ENCODE assay signal across 1 cellular context in the genomic region with DNA sequence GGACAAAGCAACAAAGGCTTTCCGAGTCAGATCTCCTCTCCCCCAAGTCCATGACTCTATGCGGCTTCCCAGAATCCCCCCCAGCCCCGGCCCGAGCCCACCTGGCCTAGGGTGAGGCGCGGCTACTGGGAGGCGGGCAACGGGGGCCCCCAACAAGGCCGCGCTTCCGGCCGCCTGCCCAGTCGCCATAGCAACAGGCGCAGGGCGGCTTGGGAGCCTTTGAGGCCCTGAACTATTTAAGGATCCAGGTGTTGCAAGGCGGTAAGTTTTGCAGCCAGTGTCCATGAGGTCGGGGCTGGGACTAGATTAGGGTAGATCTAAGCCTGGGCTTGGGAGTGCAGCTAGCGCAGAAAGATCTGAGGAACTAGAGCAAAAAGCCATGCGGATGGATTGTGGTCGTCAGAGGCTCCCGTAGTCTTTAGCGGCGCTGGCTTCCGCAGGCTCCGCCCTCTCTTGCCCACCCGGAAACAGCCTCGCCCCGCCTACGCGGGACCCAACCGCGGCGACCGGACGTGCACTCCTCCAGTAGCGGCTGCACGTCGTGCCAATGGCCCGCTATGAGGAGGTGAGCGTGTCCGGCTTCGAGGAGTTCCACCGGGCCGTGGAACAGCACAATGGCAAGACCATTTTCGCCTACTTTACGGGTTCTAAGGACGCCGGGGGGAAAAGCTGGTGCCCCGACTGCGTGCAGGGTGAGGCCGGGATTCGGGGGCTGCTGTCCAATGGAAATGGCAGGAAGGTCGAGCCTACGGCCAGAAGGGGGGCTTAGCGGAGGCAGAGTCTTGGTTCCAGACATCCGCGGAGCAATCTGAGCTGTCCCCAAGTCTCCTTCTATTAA.
TF ChIP-seq lines count a peak whose summit lies in the region.

Gene KIAA0753, minus strand, starts transcription at position 176 of the 838 bp plus-strand sequence. CDS start 5,608 bp downstream, outside the sequence.
Gene TXNDC17, plus strand, starts transcription at position 525 of the 838 bp plus-strand sequence. Its CDS starts 23 bp downstream, at position 548.

TF ChIP-seq in HepG2, 621 proteins besides CTCF, POLR2A, EP300 and RAD21 (continues in another document):
- peak; percentile 50; the same call in 1 of the 2 replicates for TF ChIP-seq ZNF792 (CRISPR knock-in tag; IDR thresholded peaks at IDR 0.05)
- peak; percentile 99 for TF ChIP-seq KDM2A (CRISPR knock-in tag; IDR thresholded peaks at IDR 0.05; ENCODE audit: borderline replicate concordance, low read depth)
- TF ChIP-seq, protein P1, sequence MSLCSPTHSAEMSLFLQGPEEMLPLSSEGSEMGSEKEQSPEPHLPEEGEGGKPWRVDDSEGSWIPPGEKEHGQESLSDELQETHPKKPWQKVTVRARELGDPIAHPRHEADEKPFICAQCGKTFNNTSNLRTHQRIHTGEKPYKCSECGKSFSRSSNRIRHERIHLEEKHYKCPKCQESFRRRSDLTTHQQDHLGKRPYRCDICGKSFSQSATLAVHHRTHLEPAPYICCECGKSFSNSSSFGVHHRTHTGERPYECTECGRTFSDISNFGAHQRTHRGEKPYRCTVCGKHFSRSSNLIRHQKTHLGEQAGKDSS (CRISPR knock-in tag; IDR thresholded peaks at IDR 0.05; ENCODE audit: borderline replicate concordance, low read depth): peak; percentile 79; the same call in 1 of the 2 replicates
- TF ChIP-seq SRY (CRISPR knock-in tag; IDR thresholded peaks at IDR 0.05): peak; percentile 84
- TF ChIP-seq ZNF432 (CRISPR knock-in tag; IDR thresholded peaks at IDR 0.05; ENCODE audit: borderline replicate concordance): no peak
- TF ChIP-seq ZBTB34 (CRISPR knock-in tag; IDR thresholded peaks at IDR 0.05): 0 out of 2 replicates have a peak, but pooled peaks have one; percentile 54
- peak; percentile 97 for TF ChIP-seq ZFX (CRISPR knock-in tag; IDR thresholded peaks at IDR 0.05; ENCODE audit: low read depth)
- TF ChIP-seq HNRNPH1 (optimal IDR thresholded peaks at IDR 0.05; ENCODE audit: low read depth, low read length): no peak
- TF ChIP-seq, protein P2, sequence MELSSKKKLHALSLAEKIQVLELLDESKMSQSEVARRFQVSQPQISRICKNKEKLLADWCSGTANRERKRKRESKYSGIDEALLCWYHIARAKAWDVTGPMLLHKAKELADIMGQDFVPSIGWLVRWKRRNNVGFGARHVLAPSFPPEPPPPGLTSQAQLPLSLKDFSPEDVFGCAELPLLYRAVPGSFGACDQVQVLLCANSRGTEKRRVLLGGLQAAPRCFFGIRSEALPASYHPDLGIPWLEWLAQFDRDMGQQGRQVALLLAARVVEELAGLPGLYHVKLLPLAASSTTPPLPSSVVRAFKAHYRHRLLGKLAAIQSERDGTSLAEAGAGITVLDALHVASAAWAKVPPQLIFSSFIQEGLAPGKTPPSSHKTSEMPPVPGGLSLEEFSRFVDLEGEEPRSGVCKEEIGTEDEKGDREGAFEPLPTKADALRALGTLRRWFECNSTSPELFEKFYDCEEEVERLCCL (CRISPR knock-in tag; IDR thresholded peaks at IDR 0.05; ENCODE audit: borderline replicate concordance): 0 out of 2 replicates have a peak, but pooled peaks have one; percentile 82
- TF ChIP-seq ZFP82 (CRISPR knock-in tag; IDR thresholded peaks at IDR 0.05; ENCODE audit: borderline replicate concordance): no peak; the same call in 1 of the 2 replicates
- TF ChIP-seq, protein P3, sequence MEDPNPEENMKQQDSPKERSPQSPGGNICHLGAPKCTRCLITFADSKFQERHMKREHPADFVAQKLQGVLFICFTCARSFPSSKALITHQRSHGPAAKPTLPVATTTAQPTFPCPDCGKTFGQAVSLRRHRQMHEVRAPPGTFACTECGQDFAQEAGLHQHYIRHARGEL (CRISPR knock-in tag; IDR thresholded peaks at IDR 0.05): no peak
- TF ChIP-seq BORCS8-MEF2B (CRISPR knock-in tag; IDR thresholded peaks at IDR 0.05): peak; percentile 64; the same call in 1 of the 2 replicates
- no peak for TF ChIP-seq FOXK2 (IDR thresholded peaks at IDR 0.05)
- peak; percentile 76; the same call in 1 of the 2 replicates for TF ChIP-seq ZNF225 (CRISPR knock-in tag; IDR thresholded peaks at IDR 0.05)
- TF ChIP-seq ZNF550 (CRISPR knock-in tag; IDR thresholded peaks at IDR 0.05; ENCODE audit: borderline replicate concordance): no peak; the same call in 1 of the 2 replicates
- TF ChIP-seq TEF (CRISPR knock-in tag; IDR thresholded peaks at IDR 0.05): no peak
- TF ChIP-seq HNRNPL (IDR thresholded peaks at IDR 0.05; ENCODE audit: low read depth, low read length): peak; percentile 70; the same call in 1 of the 2 replicates
- no peak for TF ChIP-seq ZC3H13 (CRISPR knock-in tag; IDR thresholded peaks at IDR 0.05)
- TF ChIP-seq, protein P4, sequence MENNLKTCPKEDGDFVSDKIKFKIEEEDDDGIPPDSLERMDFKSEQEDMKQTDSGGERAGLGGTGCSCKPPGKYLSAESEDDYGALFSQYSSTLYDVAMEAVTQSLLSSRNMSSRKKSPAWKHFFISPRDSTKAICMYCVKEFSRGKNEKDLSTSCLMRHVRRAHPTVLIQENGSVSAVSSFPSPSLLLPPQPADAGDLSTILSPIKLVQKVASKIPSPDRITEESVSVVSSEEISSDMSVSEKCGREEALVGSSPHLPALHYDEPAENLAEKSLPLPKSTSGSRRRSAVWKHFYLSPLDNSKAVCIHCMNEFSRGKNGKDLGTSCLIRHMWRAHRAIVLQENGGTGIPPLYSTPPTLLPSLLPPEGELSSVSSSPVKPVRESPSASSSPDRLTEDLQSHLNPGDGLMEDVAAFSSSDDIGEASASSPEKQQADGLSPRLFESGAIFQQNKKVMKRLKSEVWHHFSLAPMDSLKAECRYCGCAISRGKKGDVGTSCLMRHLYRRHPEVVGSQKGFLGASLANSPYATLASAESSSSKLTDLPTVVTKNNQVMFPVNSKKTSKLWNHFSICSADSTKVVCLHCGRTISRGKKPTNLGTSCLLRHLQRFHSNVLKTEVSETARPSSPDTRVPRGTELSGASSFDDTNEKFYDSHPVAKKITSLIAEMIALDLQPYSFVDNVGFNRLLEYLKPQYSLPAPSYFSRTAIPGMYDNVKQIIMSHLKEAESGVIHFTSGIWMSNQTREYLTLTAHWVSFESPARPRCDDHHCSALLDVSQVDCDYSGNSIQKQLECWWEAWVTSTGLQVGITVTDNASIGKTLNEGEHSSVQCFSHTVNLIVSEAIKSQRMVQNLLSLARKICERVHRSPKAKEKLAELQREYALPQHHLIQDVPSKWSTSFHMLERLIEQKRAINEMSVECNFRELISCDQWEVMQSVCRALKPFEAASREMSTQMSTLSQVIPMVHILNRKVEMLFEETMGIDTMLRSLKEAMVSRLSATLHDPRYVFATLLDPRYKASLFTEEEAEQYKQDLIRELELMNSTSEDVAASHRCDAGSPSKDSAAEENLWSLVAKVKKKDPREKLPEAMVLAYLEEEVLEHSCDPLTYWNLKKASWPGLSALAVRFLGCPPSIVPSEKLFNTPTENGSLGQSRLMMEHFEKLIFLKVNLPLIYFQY (CRISPR knock-in tag; IDR thresholded peaks at IDR 0.05; ENCODE audit: borderline replicate concordance): peak; percentile 77; the same call in 1 of the 2 replicates
- TF ChIP-seq ZNF703 (CRISPR knock-in tag; IDR thresholded peaks at IDR 0.05; ENCODE audit: borderline replicate concordance): peak; percentile 65; the same call in 1 of the 2 replicates
- peak; percentile 76; the same call in 1 of the 2 replicates for TF ChIP-seq ZFP1 (CRISPR knock-in tag; IDR thresholded peaks at IDR 0.05)
- no peak for TF ChIP-seq ZBTB10 (CRISPR knock-in tag; IDR thresholded peaks at IDR 0.05; ENCODE audit: borderline replicate concordance)
- TF ChIP-seq ZBTB14 (CRISPR knock-in tag; IDR thresholded peaks at IDR 0.05): no peak
- peak; percentile 36; the same call in 1 of the 2 replicates for TF ChIP-seq RFXANK (CRISPR knock-in tag; IDR thresholded peaks at IDR 0.05)
- no peak for TF ChIP-seq PBX3 (CRISPR knock-in tag; IDR thresholded peaks at IDR 0.05; ENCODE audit: borderline replicate concordance)
- 0 out of 2 replicates have a peak, but pooled peaks have one; percentile 61 for TF ChIP-seq ISX (CRISPR knock-in tag; conservative IDR thresholded peaks at IDR 0.05)
- peak; percentile 97 for TF ChIP-seq ZNF136 (CRISPR knock-in tag; IDR thresholded peaks at IDR 0.05; ENCODE audit: low read depth)
- TF ChIP-seq, protein P5, sequence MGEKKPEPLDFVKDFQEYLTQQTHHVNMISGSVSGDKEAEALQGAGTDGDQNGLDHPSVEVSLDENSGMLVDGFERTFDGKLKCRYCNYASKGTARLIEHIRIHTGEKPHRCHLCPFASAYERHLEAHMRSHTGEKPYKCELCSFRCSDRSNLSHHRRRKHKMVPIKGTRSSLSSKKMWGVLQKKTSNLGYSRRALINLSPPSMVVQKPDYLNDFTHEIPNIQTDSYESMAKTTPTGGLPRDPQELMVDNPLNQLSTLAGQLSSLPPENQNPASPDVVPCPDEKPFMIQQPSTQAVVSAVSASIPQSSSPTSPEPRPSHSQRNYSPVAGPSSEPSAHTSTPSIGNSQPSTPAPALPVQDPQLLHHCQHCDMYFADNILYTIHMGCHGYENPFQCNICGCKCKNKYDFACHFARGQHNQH (CRISPR knock-in tag; IDR thresholded peaks at IDR 0.05): peak; percentile 84
- peak; percentile 79; the same call in 1 of the 2 replicates for TF ChIP-seq ZMYM2 (CRISPR knock-in tag; IDR thresholded peaks at IDR 0.05)
- peak; percentile 65 for TF ChIP-seq CBFB (CRISPR knock-in tag; IDR thresholded peaks at IDR 0.05)
- TF ChIP-seq NFYC (CRISPR knock-in tag; IDR thresholded peaks at IDR 0.05): peak; percentile 11; the same call in 1 of the 2 replicates
- TF ChIP-seq, protein P6, sequence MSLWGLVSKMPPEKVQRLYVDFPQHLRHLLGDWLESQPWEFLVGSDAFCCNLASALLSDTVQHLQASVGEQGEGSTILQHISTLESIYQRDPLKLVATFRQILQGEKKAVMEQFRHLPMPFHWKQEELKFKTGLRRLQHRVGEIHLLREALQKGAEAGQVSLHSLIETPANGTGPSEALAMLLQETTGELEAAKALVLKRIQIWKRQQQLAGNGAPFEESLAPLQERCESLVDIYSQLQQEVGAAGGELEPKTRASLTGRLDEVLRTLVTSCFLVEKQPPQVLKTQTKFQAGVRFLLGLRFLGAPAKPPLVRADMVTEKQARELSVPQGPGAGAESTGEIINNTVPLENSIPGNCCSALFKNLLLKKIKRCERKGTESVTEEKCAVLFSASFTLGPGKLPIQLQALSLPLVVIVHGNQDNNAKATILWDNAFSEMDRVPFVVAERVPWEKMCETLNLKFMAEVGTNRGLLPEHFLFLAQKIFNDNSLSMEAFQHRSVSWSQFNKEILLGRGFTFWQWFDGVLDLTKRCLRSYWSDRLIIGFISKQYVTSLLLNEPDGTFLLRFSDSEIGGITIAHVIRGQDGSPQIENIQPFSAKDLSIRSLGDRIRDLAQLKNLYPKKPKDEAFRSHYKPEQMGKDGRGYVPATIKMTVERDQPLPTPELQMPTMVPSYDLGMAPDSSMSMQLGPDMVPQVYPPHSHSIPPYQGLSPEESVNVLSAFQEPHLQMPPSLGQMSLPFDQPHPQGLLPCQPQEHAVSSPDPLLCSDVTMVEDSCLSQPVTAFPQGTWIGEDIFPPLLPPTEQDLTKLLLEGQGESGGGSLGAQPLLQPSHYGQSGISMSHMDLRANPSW (CRISPR knock-in tag; IDR thresholded peaks at IDR 0.05; ENCODE audit: borderline replicate concordance): peak; percentile 66; the same call in 1 of the 2 replicates
